1 cellular context compared by ENCODE assay signal in the genomic region with DNA sequence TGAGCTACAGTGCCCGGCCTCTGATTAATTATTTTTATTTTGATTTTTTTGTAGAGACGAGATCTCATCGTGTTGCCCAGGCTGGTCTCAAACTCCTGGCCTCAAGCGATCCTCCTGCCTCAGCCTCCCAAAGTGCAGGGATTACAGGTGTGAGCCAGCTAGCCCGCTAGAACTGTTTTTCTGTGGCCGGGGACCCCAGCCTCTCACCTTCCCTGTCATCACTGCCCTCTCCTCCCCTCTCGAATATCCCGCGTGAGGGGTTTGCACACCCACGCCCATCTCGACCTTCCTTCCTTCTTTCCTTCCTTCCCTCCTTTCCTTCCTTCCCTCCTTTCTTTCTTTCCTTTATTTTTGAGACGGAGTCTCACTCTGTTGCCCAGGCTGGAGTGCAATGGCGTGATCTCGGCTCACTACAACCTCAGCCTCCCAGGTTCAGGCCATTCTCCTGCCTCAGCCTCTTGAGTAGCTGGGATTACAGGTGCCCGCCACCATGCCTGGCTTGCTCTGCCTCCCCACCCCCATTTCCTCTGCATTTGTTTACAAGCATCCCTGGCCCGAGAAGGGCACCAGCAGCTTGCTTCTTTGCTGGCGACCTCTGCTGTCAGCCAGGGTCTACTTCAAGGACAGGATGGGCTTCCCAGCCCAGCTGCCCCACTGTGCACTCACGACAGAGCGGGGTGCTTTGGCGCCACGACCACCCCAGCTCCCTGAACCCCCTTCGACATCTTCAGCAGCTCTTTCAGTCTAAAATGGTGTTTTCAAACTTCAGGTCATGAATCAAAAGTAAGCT.
TF ChIP-seq lines count a peak whose summit lies in the region.

No MANE protein-coding gene starts in this region.

TF ChIP-seq in SK-N-SH, 30 proteins besides CTCF, POLR2A, EP300 and RAD21:
- TF ChIP-seq ZBTB33 (IDR thresholded peaks at IDR 0.05; ENCODE audit: borderline replicate concordance, low read depth) (no peak), JUND (IDR thresholded peaks at IDR 0.05) (no peak), SMC3 (IDR thresholded peaks at IDR 0.05; ENCODE audit: low read depth, low read length) (peak; percentile 54), REST (IDR thresholded peaks at IDR 0.05; ENCODE audit: low read depth, low read length) (no peak), GABPA (IDR thresholded peaks at IDR 0.05; ENCODE audit: low read depth) (no peak), YY1 (IDR thresholded peaks at IDR 0.05; ENCODE audit: low read depth) (no peak)
